ENCODE assay signal across 8 cellular contexts in genomic region chr1:225653463-225654276, GRCh38. TPM values are rescaled to one million over a fixed set of nuclear protein-coding genes. Genes with fewer than 3 reads are reported as not detected.
DNase-seq lines count a peak whose midpoint lies in the region; ATAC-seq and TF ChIP-seq lines count a peak whose summit lies in the region.

No MANE protein-coding gene starts in this region.

- intact Hi-C loops in CD4-positive, alpha-beta memory T cell (cut with micrococcal nuclease) = no loop called here
- intact Hi-C loops in esophagus squamous epithelium (cut with DNase I) (loop anchor here (10.0 kb wide), 1 partner anchor 121 kb away; the partner anchor contains the start of gene SRP9), mucosa of descending colon (cut with DNase I, micrococcal nuclease) (no loop called here)

- ATAC-seq in GM21526 (IDR thresholded peaks at IDR 0.05; ENCODE audit: low FRiP score, unreplicated experiment) = peak; percentile 29
- peak; percentile 45 for ATAC-seq in activated CD8-positive, alpha-beta memory T cell treated with anti-CD3 and anti-CD28 coated beads, Interleukin-2, amount 10 ng/mL, durations not matched to agents 7 days and 5 days
- peak; percentile 61 for ATAC-seq in mucosa of descending colon
- ATAC-seq in HG03460 (IDR thresholded peaks at IDR 0.05; ENCODE audit: unreplicated experiment) = no peak

- H3K27me3 Mint-ChIP-seq in CD4-positive, alpha-beta memory T cell = peaks cover 8 to 12% of the 10 kb centered on the region in 2 donors
- H3K27me3 Mint-ChIP-seq in activated CD8-positive, alpha-beta memory T cell treated with anti-CD3 and anti-CD28 coated beads, Interleukin-2, amount 10 ng/mL, durations not matched to agents 7 days and 5 days = peaks cover 53% of the 10 kb centered on the region

- H3K27me3 ChIP-seq in CD4-positive, alpha-beta memory T cell (ENCODE audit: insufficient read depth, low read length) = peaks cover 15% of the 10 kb centered on the region
- H3K27me3 ChIP-seq in esophagus squamous epithelium (peaks cover 0 to 11% (median 0%) of the 10 kb centered on the region in 4 donors), thymus (ENCODE audit: control insufficient read depth, insufficient read depth) (peaks cover 46% of the 10 kb centered on the region)

- peaks cover 16% of the 10 kb centered on the region for H3K4me1 ChIP-seq in CD4-positive, alpha-beta memory T cell (ENCODE audit: insufficient read depth, low read length)
- H3K4me1 ChIP-seq in esophagus squamous epithelium = peaks cover 12 to 74% (median 20%) of the 10 kb centered on the region in 3 donors
- peaks cover 6% of the 10 kb centered on the region for H3K4me1 ChIP-seq in mucosa of descending colon (ENCODE audit: low read depth)
- H3K4me1 ChIP-seq in thymus (ENCODE audit: control insufficient read depth, insufficient read depth, low read length) = peaks cover 9% of the 10 kb centered on the region

- TF ChIP-seq CTCF in esophagus squamous epithelium (IDR thresholded peaks at IDR 0.05) (no peak), mucosa of descending colon (IDR thresholded peaks at IDR 0.05) (no peak)

- WGBS in esophagus squamous epithelium, 2 donors = 2 to 5% methylated on average over 17 to 23 of the region's 70 CpGs
- WGBS in thymus = 2% methylated on average over 70 of the region's 70 CpGs

- H3K36me3 ChIP-seq in CD4-positive, alpha-beta memory T cell (ENCODE audit: insufficient read depth, low read length) = no peaks in the 10 kb centered on the region
- no peaks in the 10 kb centered on the region for H3K36me3 ChIP-seq in esophagus squamous epithelium
- H3K36me3 ChIP-seq in mucosa of descending colon (ENCODE audit: low read depth) = no peaks in the 10 kb centered on the region
- H3K36me3 ChIP-seq in thymus (ENCODE audit: control insufficient read depth, insufficient read depth) = no peaks in the 10 kb centered on the region

- peaks cover 8 to 21% (median 12%) of the 10 kb centered on the region in 4 donors for H3K4me1 Mint-ChIP-seq in CD4-positive, alpha-beta memory T cell
- H3K4me1 Mint-ChIP-seq in activated CD8-positive, alpha-beta memory T cell treated with anti-CD3 and anti-CD28 coated beads, Interleukin-2, amount 10 ng/mL, durations not matched to agents 7 days and 5 days = peaks cover 14% of the 10 kb centered on the region

- peak overlapping the region; percentile 77 to 88 (median 82) for H3K4me3 Mint-ChIP-seq in CD4-positive, alpha-beta memory T cell
- peak overlapping the region; percentile 58 for H3K4me3 Mint-ChIP-seq in activated CD8-positive, alpha-beta memory T cell treated with anti-CD3 and anti-CD28 coated beads, Interleukin-2, amount 10 ng/mL, durations not matched to agents 7 days and 5 days

- peak overlapping the region in 1 of 2 donors; percentile 50 for H3K4me3 ChIP-seq in CD4-positive, alpha-beta memory T cell (ENCODE audit: low read length in 2 of 2)
- peak overlapping the region; percentile 92 to 97 (median 92) for H3K4me3 ChIP-seq in esophagus squamous epithelium
- H3K4me3 ChIP-seq in mucosa of descending colon = peak overlapping the region; percentile 76
- peak overlapping the region; percentile 69 for H3K4me3 ChIP-seq in thymus (ENCODE audit: low read length)

- no peaks in the 10 kb centered on the region for H3K9me3 Mint-ChIP-seq in CD4-positive, alpha-beta memory T cell
- H3K9me3 Mint-ChIP-seq in activated CD8-positive, alpha-beta memory T cell treated with anti-CD3 and anti-CD28 coated beads, Interleukin-2, amount 10 ng/mL, durations not matched to agents 7 days and 5 days (ENCODE audit: low read depth) = no peaks in the 10 kb centered on the region

- H3K36me3 Mint-ChIP-seq in CD4-positive, alpha-beta memory T cell = peaks cover 0 to 2% of the 10 kb centered on the region in 2 donors
- no peaks in the 10 kb centered on the region for H3K36me3 Mint-ChIP-seq in activated CD8-positive, alpha-beta memory T cell treated with anti-CD3 and anti-CD28 coated beads, Interleukin-2, amount 10 ng/mL, durations not matched to agents 7 days and 5 days

- no peak overlapping the region for H3K27ac ChIP-seq in CD4-positive, alpha-beta memory T cell (ENCODE audit: low read depth, low read length)
- H3K27ac ChIP-seq in esophagus squamous epithelium (peak overlapping the region; percentile 88 to 99 (median 94)), thymus (ENCODE audit: low read depth) (peak overlapping the region; percentile 86)

- peak overlapping the region in 6 of 7 donors; percentile 28 to 85 (median 56) for H3K27ac Mint-ChIP-seq in CD4-positive, alpha-beta memory T cell
- H3K27ac Mint-ChIP-seq in activated CD8-positive, alpha-beta memory T cell treated with anti-CD3 and anti-CD28 coated beads, Interleukin-2, amount 10 ng/mL, durations not matched to agents 7 days and 5 days = no peak overlapping the region

- POLR2A ChIA-PET in CD4-positive, alpha-beta memory T cell (lab: Charles Lee; ENCODE audit: partially characterized antibody) = no interaction called here

- TF ChIP-seq POLR2A in esophagus squamous epithelium (IDR thresholded peaks at IDR 0.05) = peak in 2 of 4 donors; percentile 40 to 51

- H3K9me3 ChIP-seq in CD4-positive, alpha-beta memory T cell (ENCODE audit: control insufficient read depth in 1 of 2, low read length in 2 of 2) = no peaks in the 10 kb centered on the region
- H3K9me3 ChIP-seq in esophagus squamous epithelium (no peaks in the 10 kb centered on the region), mucosa of descending colon (no peaks in the 10 kb centered on the region), thymus (ENCODE audit: control insufficient read depth) (peaks cover 2% of the 10 kb centered on the region)

- CTCF ChIA-PET in CD4-positive, alpha-beta memory T cell (lab: Charles Lee; ENCODE audit: partially characterized antibody) = no interaction called here
- CTCF ChIA-PET in activated CD8-positive, alpha-beta memory T cell treated with anti-CD3 and anti-CD28 coated beads, Interleukin-2, amount 10 ng/mL, durations not matched to agents 7 days and 5 days (lab: Charles Lee) = no interaction called here

- DNase-seq in CD4-positive, alpha-beta memory T cell = peak in 3 of 5 donors; percentile 9 to 19 (median 14)
- peak; percentile 74 for DNase-seq in NCI-H2029 (lab: John Stamatoyannopoulos, UW)
- peak; percentile 46 for DNase-seq in activated CD8-positive, alpha-beta memory T cell treated with anti-CD3 and anti-CD28 coated beads, Interleukin-2, amount 10 ng/mL, durations not matched to agents 7 days and 5 days
- DNase-seq in esophagus squamous epithelium (lab: John Stamatoyannopoulos, UW) = no peak
- DNase-seq in mucosa of descending colon = peak; percentile 63 to 77 (median 74)

RNA-seq across cellular contexts. Expression of gene ENAH, which starts 0.7 kb away (rescaled TPM):
- total RNA-seq in CD4-positive, alpha-beta memory T cell = under 1 TPM in 1 of 2 experiments, not detected in 1; 0.26 TPM
- not detected for polyA plus RNA-seq in CD4-positive, alpha-beta memory T cell
- total RNA-seq in activated CD8-positive, alpha-beta memory T cell treated with anti-CD3 and anti-CD28 coated beads, Interleukin-2, amount 10 ng/mL, durations not matched to agents 7 days and 5 days = not detected
- 10 to 100 TPM in 3 of 4 donors, 1 to 10 TPM in 1; 8.6 to 42.5 (median 35.9) TPM for total RNA-seq in esophagus squamous epithelium
- total RNA-seq in mucosa of descending colon = 100 to 1,000 TPM in 1 of 3 donors, 10 to 100 TPM in 2; 17.6 to 130 (median 41.3) TPM
- polyA plus RNA-seq in thymus = 18.3 TPM

Comparison
In these comparisons a context has a peak if more than half of its experiments do, and no peak if none do; other contexts are left out.
1. RNA of gene ENAH, which starts 0.7 kb away (total RNA-seq): 17.6 to 130 TPM in mucosa of descending colon and 8.6 to 42.5 TPM in esophagus squamous epithelium; 0.26 TPM in CD4-positive, alpha-beta memory T cell and not detected in activated CD8-positive, alpha-beta memory T cell treated with anti-CD3 and anti-CD28 coated beads, Interleukin-2, amount 10 ng/mL, durations not matched to agents 7 days and 5 days; every median in the first group is over 4 times any median in the second.